In genomic region chr11:109350091-109350490, GRCh38 we compare ENCODE assay signal across 15 cellular contexts.
DNase-seq lines count a peak whose midpoint lies in the region; ATAC-seq and TF ChIP-seq lines count a peak whose summit lies in the region.
"Had no signal": no experiment of that assay in that cellular context is flagged by ENCODE, and none has a peak within 500 bp of the region (broad histone marks: within the 10 kb centered on the region; RNA-seq: fewer than 3 reads in every experiment).

No MANE protein-coding gene starts in this region.

- DNase-seq in HT1080 (ENCODE audit: low read depth) (peak; percentile 61), PC-9 (peak in 1 of 2 experiments; percentile 47), mesendoderm (peak; percentile 3), coronary artery (ENCODE audit: low spot score) (no peak), NCI-H2107 (lab: John Stamatoyannopoulos, UW) (no peak)
- no peak for DNase-seq in stimulated activated effector memory CD8-positive, alpha-beta T cell treated with anti-CD3 and anti-CD28 coated beads, Interleukin-12 subunit alpha, Interleukin-12 subunit beta, amount 100 ng/mL, for 72 hours (ENCODE audit: low spot score in 2 of 2)
- DNase-seq in activated T-helper 1 cell treated with anti-CD3 and anti-CD28 coated beads, Interleukin-12 subunit alpha, Interleukin-12 subunit beta, Interleukin-2, Interleukin-4 antibody, amounts not matched to agents 30 ng/mL and 10 ng/mL and 1 ng/mL, durations not matched to agents 14 hours and 24 hours and 36 hours (ENCODE audit: low spot score): no peak
- DNase-seq: AML-193; CD4-positive, alpha-beta T cell had no signal

- H3K4me3 ChIP-seq in PC-9: no peak overlapping the region
- no peak overlapping the region for H3K4me3 ChIP-seq in mesendoderm (ENCODE audit: low read length)
- no peak overlapping the region for H3K4me3 ChIP-seq in coronary artery
- H3K4me3 ChIP-seq: A549, HAP-1 had no signal

- no peaks in the 10 kb centered on the region; the same call in 1 of the 2 replicates for H3K9me3 ChIP-seq in PC-9 (ENCODE audit: insufficient read depth, low read depth)
- H3K9me3 ChIP-seq: A549, Caco-2, HAP-1 had no signal

- no peak overlapping the region for H2BK120ac ChIP-seq in mesendoderm (ENCODE audit: low read depth, low read length)

- H3K4me2 ChIP-seq in PC-9 (peak overlapping the region; percentile 4; the same call in 1 of the 2 replicates), mesendoderm (ENCODE audit: low read length) (no peak overlapping the region)
- H3K4me2 ChIP-seq: A549 had no signal

- peaks cover 2% of the 10 kb centered on the region for H3K27me3 Mint-ChIP-seq in activated T-helper 1 cell treated with anti-CD3 and anti-CD28 coated beads, Interleukin-12 subunit alpha, Interleukin-12 subunit beta, Interleukin-2, Interleukin-4 antibody, amounts not matched to agents 30 ng/mL and 10 ng/mL and 1 ng/mL, durations not matched to agents 14 hours and 24 hours and 36 hours (ENCODE audit: insufficient read depth)
- H3K27me3 Mint-ChIP-seq: CD4-positive, alpha-beta T cell had no signal

- peaks cover 15% of the 10 kb centered on the region for H3K9me3 Mint-ChIP-seq in stimulated activated effector memory CD8-positive, alpha-beta T cell treated with anti-CD3 and anti-CD28 coated beads, Interleukin-12 subunit alpha, Interleukin-12 subunit beta, amount 100 ng/mL, for 72 hours
- H3K9me3 Mint-ChIP-seq in activated T-helper 1 cell treated with anti-CD3 and anti-CD28 coated beads, Interleukin-12 subunit alpha, Interleukin-12 subunit beta, Interleukin-2, Interleukin-4 antibody, amounts not matched to agents 30 ng/mL and 10 ng/mL and 1 ng/mL, durations not matched to agents 14 hours and 24 hours and 36 hours: no peaks in the 10 kb centered on the region

- H3K36me3 ChIP-seq in PC-9 (ENCODE audit: low read depth): no peaks in the 10 kb centered on the region
- no peaks in the 10 kb centered on the region for H3K36me3 ChIP-seq in mesendoderm (ENCODE audit: control insufficient read depth, insufficient read depth, low read length)
- H3K36me3 ChIP-seq: HAP-1 had no signal

- H3K4me3 Mint-ChIP-seq in stimulated activated effector memory CD8-positive, alpha-beta T cell treated with anti-CD3 and anti-CD28 coated beads, Interleukin-12 subunit alpha, Interleukin-12 subunit beta, amount 100 ng/mL, for 72 hours: no peak overlapping the region
- H3K4me3 Mint-ChIP-seq in activated T-helper 1 cell treated with anti-CD3 and anti-CD28 coated beads, Interleukin-12 subunit alpha, Interleukin-12 subunit beta, Interleukin-2, Interleukin-4 antibody, amounts not matched to agents 30 ng/mL and 10 ng/mL and 1 ng/mL, durations not matched to agents 14 hours and 24 hours and 36 hours: no peak overlapping the region
- H3K4me3 Mint-ChIP-seq: CD4-positive, alpha-beta T cell had no signal

- no peaks in the 10 kb centered on the region for H4K20me1 ChIP-seq in PC-9 (ENCODE audit: insufficient read depth)

- H3K27ac Mint-ChIP-seq in stimulated activated effector memory CD8-positive, alpha-beta T cell treated with anti-CD3 and anti-CD28 coated beads, Interleukin-12 subunit alpha, Interleukin-12 subunit beta, amount 100 ng/mL, for 72 hours: no peak overlapping the region
- no peak overlapping the region for H3K27ac Mint-ChIP-seq in activated T-helper 1 cell treated with anti-CD3 and anti-CD28 coated beads, Interleukin-12 subunit alpha, Interleukin-12 subunit beta, Interleukin-2, Interleukin-4 antibody, amounts not matched to agents 30 ng/mL and 10 ng/mL and 1 ng/mL, durations not matched to agents 14 hours and 24 hours and 36 hours
- H3K27ac Mint-ChIP-seq: CD4-positive, alpha-beta T cell had no signal

- H2BK5ac ChIP-seq in mesendoderm (ENCODE audit: low read length): no peak overlapping the region

- H3K23ac ChIP-seq in mesendoderm (ENCODE audit: low read length): no peak overlapping the region

- TF ChIP-seq CTCF in PC-9 (conservative IDR thresholded peaks at IDR 0.05) (no peak), coronary artery (IDR thresholded peaks at IDR 0.05) (no peak)

- H2AK5ac ChIP-seq in mesendoderm (ENCODE audit: low read length): no peak overlapping the region

- CTCF ChIA-PET in PC-9 (lab: Charles Lee): no interaction called here

- H3K4me1 Mint-ChIP-seq in stimulated activated effector memory CD8-positive, alpha-beta T cell treated with anti-CD3 and anti-CD28 coated beads, Interleukin-12 subunit alpha, Interleukin-12 subunit beta, amount 100 ng/mL, for 72 hours: no peaks in the 10 kb centered on the region
- H3K4me1 Mint-ChIP-seq in activated T-helper 1 cell treated with anti-CD3 and anti-CD28 coated beads, Interleukin-12 subunit alpha, Interleukin-12 subunit beta, Interleukin-2, Interleukin-4 antibody, amounts not matched to agents 30 ng/mL and 10 ng/mL and 1 ng/mL, durations not matched to agents 14 hours and 24 hours and 36 hours (ENCODE audit: low read depth): no peaks in the 10 kb centered on the region

- H3K36me3 Mint-ChIP-seq in stimulated activated effector memory CD8-positive, alpha-beta T cell treated with anti-CD3 and anti-CD28 coated beads, Interleukin-12 subunit alpha, Interleukin-12 subunit beta, amount 100 ng/mL, for 72 hours: no peaks in the 10 kb centered on the region
- no peaks in the 10 kb centered on the region for H3K36me3 Mint-ChIP-seq in activated T-helper 1 cell treated with anti-CD3 and anti-CD28 coated beads, Interleukin-12 subunit alpha, Interleukin-12 subunit beta, Interleukin-2, Interleukin-4 antibody, amounts not matched to agents 30 ng/mL and 10 ng/mL and 1 ng/mL, durations not matched to agents 14 hours and 24 hours and 36 hours (ENCODE audit: low read depth)

- H4K8ac ChIP-seq in mesendoderm (ENCODE audit: low read depth, low read length): no peak overlapping the region

- no peak overlapping the region for H3K18ac ChIP-seq in mesendoderm (ENCODE audit: low read length)

- BruUV-seq in PC-9 (replicated peaks; lab: Mats Ljungman, UMichigan): no TSS peak

- no peaks in the 10 kb centered on the region for H3F3A ChIP-seq in PC-9 (ENCODE audit: insufficient read depth, low read depth)

- no peak overlapping the region for H2AFZ ChIP-seq in PC-9

- H3K27ac ChIP-seq in PC-9: no peak overlapping the region
- no peak overlapping the region for H3K27ac ChIP-seq in mesendoderm (ENCODE audit: low read depth, low read length)
- H3K27ac ChIP-seq in coronary artery: no peak overlapping the region
- H3K27ac ChIP-seq: A549, C4-2B, HL-60 had no signal

- H3K79me1 ChIP-seq in mesendoderm (ENCODE audit: low read length): no peaks in the 10 kb centered on the region

- no peak overlapping the region for H3K56ac ChIP-seq in mesendoderm (ENCODE audit: low read length)

- H3K9me2 ChIP-seq in PC-9 (ENCODE audit: insufficient read depth): no peaks in the 10 kb centered on the region

- ATAC-seq in stimulated activated effector memory CD8-positive, alpha-beta T cell treated with anti-CD3 and anti-CD28 coated beads, Interleukin-12 subunit alpha, Interleukin-12 subunit beta, amount 100 ng/mL, for 72 hours: no peak
- ATAC-seq: A549, HepG2 had no signal

- H3K4ac ChIP-seq in mesendoderm (ENCODE audit: low read depth, low read length): no peak overlapping the region

- H3K79me2 ChIP-seq in PC-9 (ENCODE audit: low read depth): no peaks in the 10 kb centered on the region
- no peaks in the 10 kb centered on the region for H3K79me2 ChIP-seq in mesendoderm (ENCODE audit: control insufficient read depth, insufficient read depth, low read length)

- H4K5ac ChIP-seq in mesendoderm (ENCODE audit: low read length): no peak overlapping the region

- POLR2A ChIA-PET in PC-9 (lab: Charles Lee; ENCODE audit: unreplicated experiment): no interaction called here

- H3K4me1 ChIP-seq in PC-9 (replicated peaks; ENCODE audit: insufficient read depth) (peaks cover 4% of the 10 kb centered on the region), mesendoderm (ENCODE audit: control insufficient read depth, low read depth, low read length) (no peaks in the 10 kb centered on the region)
- H3K4me1 ChIP-seq: A549, Caco-2, HAP-1 had no signal

- H3K27me3 ChIP-seq in PC-9 (ENCODE audit: insufficient read depth, low read depth) (no peaks in the 10 kb centered on the region), mesendoderm (ENCODE audit: insufficient read depth, low read length, poor library complexity) (no peaks in the 10 kb centered on the region)

- intact Hi-C loops in PC-9 (cut with micrococcal nuclease; ENCODE audit: unreplicated experiment): no loop called here
- intact Hi-C loops in activated T-helper 1 cell treated with anti-CD3 and anti-CD28 coated beads, Interleukin-12 subunit alpha, Interleukin-12 subunit beta, Interleukin-2, Interleukin-4 antibody, amounts not matched to agents 30 ng/mL and 10 ng/mL and 1 ng/mL, durations not matched to agents 14 hours and 24 hours and 36 hours (cut with micrococcal nuclease): no loop called here

- H3K9ac ChIP-seq in mesendoderm (ENCODE audit: low read length): no peak overlapping the region

- H2BK15ac ChIP-seq in mesendoderm (replicated peaks; ENCODE audit: low read depth): no peak overlapping the region

- 100% methylated on average over 1 of the region's 3 CpGs for WGBS in mesendoderm (ENCODE audit: extremely low coverage, insufficient coverage, low lambda C conversion rate)

Comparison
In these comparisons a context has a peak if more than half of its experiments do, and no peak if none do; other contexts are left out.
1. DNase-seq: peak in HT1080 (single experiment) and mesendoderm (single experiment); none in coronary artery (single experiment), NCI-H2107 (single experiment), stimulated activated effector memory CD8-positive, alpha-beta T cell treated with anti-CD3 and anti-CD28 coated beads, Interleukin-12 subunit alpha, Interleukin-12 subunit beta, amount 100 ng/mL, for 72 hours (0 of 2) and activated T-helper 1 cell treated with anti-CD3 and anti-CD28 coated beads, Interleukin-12 subunit alpha, Interleukin-12 subunit beta, Interleukin-2, Interleukin-4 antibody, amounts not matched to agents 30 ng/mL and 10 ng/mL and 1 ng/mL, durations not matched to agents 14 hours and 24 hours and 36 hours (single experiment).